ENCODE assay signal across 1 cellular context in genomic region chr10:113064039-113064438, GRCh38.
TF ChIP-seq lines count a peak whose summit lies in the region.

No MANE protein-coding gene starts in this region.

TF ChIP-seq in WTC11, 78 proteins besides CTCF, POLR2A, EP300 and RAD21 (continued from another document):
- TF ChIP-seq ATF6 (CRISPR knock-in tag; IDR thresholded peaks at IDR 0.05) (no peak), NR1H2 (CRISPR knock-in tag; IDR thresholded peaks at IDR 0.05) (no peak)
